Comparison of ENCODE assay signal across 1 cellular context in genomic region chr14:96461950-96462798, GRCh38.
A peak's percentile ranks its signal among the peaks of the same experiment; 100 is the strongest.
TF ChIP-seq lines count a peak whose summit lies in the region.

No MANE protein-coding gene starts in this region.

TF ChIP-seq in HepG2, 621 proteins besides CTCF, POLR2A, EP300 and RAD21 (continued from another document and continues in another):
- TF ChIP-seq ZNF597 (CRISPR knock-in tag; IDR thresholded peaks at IDR 0.05) (no peak), SOX5 (CRISPR knock-in tag; IDR thresholded peaks at IDR 0.05; ENCODE audit: borderline replicate concordance) (peak; percentile 82), ZMYM2 (CRISPR knock-in tag; IDR thresholded peaks at IDR 0.05) (peak; percentile 77; the same call in 1 of the 2 replicates), ZNF10 (CRISPR knock-in tag; IDR thresholded peaks at IDR 0.05; ENCODE audit: borderline replicate concordance, low read depth) (no peak), ZNF749 (CRISPR knock-in tag; IDR thresholded peaks at IDR 0.05; ENCODE audit: borderline replicate concordance) (no peak), TRIM24 (CRISPR knock-in tag; IDR thresholded peaks at IDR 0.05) (peak; percentile 72; the same call in 1 of the 2 replicates), SIN3B (IDR thresholded peaks at IDR 0.05; ENCODE audit: low read length) (no peak), ADNP (CRISPR knock-in tag; IDR thresholded peaks at IDR 0.05) (no peak), MTF1 (CRISPR knock-in tag; IDR thresholded peaks at IDR 0.05) (no peak), SIN3A (IDR thresholded peaks at IDR 0.05; ENCODE audit: borderline replicate concordance, low read depth, low read length) (no peak), KLF16 (CRISPR knock-in tag; IDR thresholded peaks at IDR 0.05) (0 out of 4 replicates have a peak, but pooled peaks of 1 of the 2 experiments have one; percentile 48), CAMTA2 (CRISPR knock-in tag; IDR thresholded peaks at IDR 0.05; ENCODE audit: borderline replicate concordance) (no peak), MYPOP (CRISPR knock-in tag; IDR thresholded peaks at IDR 0.05) (no peak), ZBTB2 (CRISPR knock-in tag; IDR thresholded peaks at IDR 0.05; ENCODE audit: low read depth) (no peak), ZNF136 (CRISPR knock-in tag; IDR thresholded peaks at IDR 0.05; ENCODE audit: low read depth) (no peak), ZNF335 (CRISPR knock-in tag; IDR thresholded peaks at IDR 0.05) (peak; percentile 48; the same call in 1 of the 2 replicates), KLF6 (CRISPR knock-in tag; IDR thresholded peaks at IDR 0.05) (no peak), ATM (IDR thresholded peaks at IDR 0.05; ENCODE audit: borderline replicate concordance) (no peak), ZFP37 (CRISPR knock-in tag; IDR thresholded peaks at IDR 0.05; ENCODE audit: borderline replicate concordance) (no peak), TGIF2 (CRISPR knock-in tag; IDR thresholded peaks at IDR 0.05) (no peak), GATAD2A (CRISPR knock-in tag; IDR thresholded peaks at IDR 0.05) (peak; percentile 83), HNF4G (IDR thresholded peaks at IDR 0.05; ENCODE audit: borderline replicate concordance, low read depth, low read length) (peak; percentile 96), HNF4G (CRISPR knock-in tag; IDR thresholded peaks at IDR 0.05; ENCODE audit: borderline replicate concordance, low read depth) (peak; percentile 88; the same call in 1 of the 2 replicates), HDAC6 (IDR thresholded peaks at IDR 0.05; ENCODE audit: low read depth, low read length) (no peak), ZNF841 (CRISPR knock-in tag; IDR thresholded peaks at IDR 0.05; ENCODE audit: borderline replicate concordance) (no peak), NCOA5 (CRISPR knock-in tag; IDR thresholded peaks at IDR 0.05) (no peak), ZNF17 (CRISPR knock-in tag; IDR thresholded peaks at IDR 0.05) (no peak), UBTF (CRISPR knock-in tag; IDR thresholded peaks at IDR 0.05) (no peak; the same call in 1 of the 2 replicates), MZF1 (CRISPR knock-in tag; IDR thresholded peaks at IDR 0.05; ENCODE audit: borderline replicate concordance) (no peak), ZNF292 (CRISPR knock-in tag; IDR thresholded peaks at IDR 0.05; ENCODE audit: borderline replicate concordance, low read depth) (peak; percentile 47; the same call in 1 of the 2 replicates), PATZ1 (CRISPR knock-in tag; IDR thresholded peaks at IDR 0.05) (peak; percentile 60), POLR2AphosphoS5 (IDR thresholded peaks at IDR 0.05; ENCODE audit: low read depth, low read length) (peak; percentile 57; the same call in 1 of the 2 replicates), ZNF383 (CRISPR knock-in tag; IDR thresholded peaks at IDR 0.05; ENCODE audit: borderline replicate concordance) (no peak), CBFB (CRISPR knock-in tag; IDR thresholded peaks at IDR 0.05) (no peak; the same call in 1 of the 2 replicates), NR2F1 (CRISPR knock-in tag; IDR thresholded peaks at IDR 0.05) (peak; percentile 87 to 90), TBX3 (IDR thresholded peaks at IDR 0.05; ENCODE audit: borderline replicate concordance) (no peak), CHD4 (IDR thresholded peaks at IDR 0.05; ENCODE audit: borderline replicate concordance, low read length) (no peak), SMYD3 (CRISPR knock-in tag; IDR thresholded peaks at IDR 0.05) (no peak), ZNF124 (CRISPR knock-in tag; IDR thresholded peaks at IDR 0.05) (no peak), ZNF557 (CRISPR knock-in tag; IDR thresholded peaks at IDR 0.05) (no peak), ZNF333 (CRISPR knock-in tag; IDR thresholded peaks at IDR 0.05; ENCODE audit: borderline replicate concordance) (no peak), ATAD3A (CRISPR knock-in tag; IDR thresholded peaks at IDR 0.05) (no peak), ZNF547 (CRISPR knock-in tag; IDR thresholded peaks at IDR 0.05) (no peak), MXD4 (CRISPR knock-in tag; IDR thresholded peaks at IDR 0.05) (no peak), GABPB1 (CRISPR knock-in tag; IDR thresholded peaks at IDR 0.05) (no peak), ZNF510 (CRISPR knock-in tag; IDR thresholded peaks at IDR 0.05; ENCODE audit: low read depth) (no peak), ZMYM4 (CRISPR knock-in tag; IDR thresholded peaks at IDR 0.05) (peak; percentile 99), SMARCE1 (IDR thresholded peaks at IDR 0.05; ENCODE audit: borderline replicate concordance) (no peak), CBX1 (IDR thresholded peaks at IDR 0.05; ENCODE audit: low read depth) (peak; percentile 53), NFIC (IDR thresholded peaks at IDR 0.05; ENCODE audit: low read length) (peak; percentile 79), SAP130 (CRISPR knock-in tag; IDR thresholded peaks at IDR 0.05; ENCODE audit: low read depth) (peak; percentile 75), KMT2B (CRISPR knock-in tag; IDR thresholded peaks at IDR 0.05) (0 out of 2 replicates have a peak, but pooled peaks have one; percentile 37)
- TF ChIP-seq, protein P1, sequence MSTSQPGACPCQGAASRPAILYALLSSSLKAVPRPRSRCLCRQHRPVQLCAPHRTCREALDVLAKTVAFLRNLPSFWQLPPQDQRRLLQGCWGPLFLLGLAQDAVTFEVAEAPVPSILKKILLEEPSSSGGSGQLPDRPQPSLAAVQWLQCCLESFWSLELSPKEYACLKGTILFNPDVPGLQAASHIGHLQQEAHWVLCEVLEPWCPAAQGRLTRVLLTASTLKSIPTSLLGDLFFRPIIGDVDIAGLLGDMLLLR (CRISPR knock-in tag; IDR thresholded peaks at IDR 0.05): no peak
- TF ChIP-seq, protein P2, sequence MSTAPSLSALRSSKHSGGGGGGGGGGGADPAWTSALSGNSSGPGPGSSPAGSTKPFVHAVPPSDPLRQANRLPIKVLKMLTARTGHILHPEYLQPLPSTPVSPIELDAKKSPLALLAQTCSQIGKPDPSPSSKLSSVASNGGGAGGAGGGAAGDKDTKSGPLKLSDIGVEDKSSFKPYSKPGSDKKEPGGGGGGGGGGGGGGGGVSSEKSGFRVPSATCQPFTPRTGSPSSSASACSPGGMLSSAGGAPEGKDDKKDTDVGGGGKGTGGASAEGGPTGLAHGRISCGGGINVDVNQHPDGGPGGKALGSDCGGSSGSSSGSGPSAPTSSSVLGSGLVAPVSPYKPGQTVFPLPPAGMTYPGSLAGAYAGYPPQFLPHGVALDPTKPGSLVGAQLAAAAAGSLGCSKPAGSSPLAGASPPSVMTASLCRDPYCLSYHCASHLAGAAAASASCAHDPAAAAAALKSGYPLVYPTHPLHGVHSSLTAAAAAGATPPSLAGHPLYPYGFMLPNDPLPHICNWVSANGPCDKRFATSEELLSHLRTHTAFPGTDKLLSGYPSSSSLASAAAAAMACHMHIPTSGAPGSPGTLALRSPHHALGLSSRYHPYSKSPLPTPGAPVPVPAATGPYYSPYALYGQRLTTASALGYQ (CRISPR knock-in tag; IDR thresholded peaks at IDR 0.05): no peak
- TF ChIP-seq, protein P3, sequence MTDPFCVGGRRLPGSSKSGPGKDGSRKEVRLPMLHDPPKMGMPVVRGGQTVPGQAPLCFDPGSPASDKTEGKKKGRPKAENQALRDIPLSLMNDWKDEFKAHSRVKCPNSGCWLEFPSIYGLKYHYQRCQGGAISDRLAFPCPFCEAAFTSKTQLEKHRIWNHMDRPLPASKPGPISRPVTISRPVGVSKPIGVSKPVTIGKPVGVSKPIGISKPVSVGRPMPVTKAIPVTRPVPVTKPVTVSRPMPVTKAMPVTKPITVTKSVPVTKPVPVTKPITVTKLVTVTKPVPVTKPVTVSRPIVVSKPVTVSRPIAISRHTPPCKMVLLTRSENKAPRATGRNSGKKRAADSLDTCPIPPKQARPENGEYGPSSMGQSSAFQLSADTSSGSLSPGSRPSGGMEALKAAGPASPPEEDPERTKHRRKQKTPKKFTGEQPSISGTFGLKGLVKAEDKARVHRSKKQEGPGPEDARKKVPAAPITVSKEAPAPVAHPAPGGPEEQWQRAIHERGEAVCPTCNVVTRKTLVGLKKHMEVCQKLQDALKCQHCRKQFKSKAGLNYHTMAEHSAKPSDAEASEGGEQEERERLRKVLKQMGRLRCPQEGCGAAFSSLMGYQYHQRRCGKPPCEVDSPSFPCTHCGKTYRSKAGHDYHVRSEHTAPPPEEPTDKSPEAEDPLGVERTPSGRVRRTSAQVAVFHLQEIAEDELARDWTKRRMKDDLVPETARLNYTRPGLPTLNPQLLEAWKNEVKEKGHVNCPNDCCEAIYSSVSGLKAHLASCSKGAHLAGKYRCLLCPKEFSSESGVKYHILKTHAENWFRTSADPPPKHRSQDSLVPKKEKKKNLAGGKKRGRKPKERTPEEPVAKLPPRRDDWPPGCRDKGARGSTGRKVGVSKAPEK (CRISPR knock-in tag; IDR thresholded peaks at IDR 0.05; ENCODE audit: borderline replicate concordance): no peak
- TF ChIP-seq, protein P4, sequence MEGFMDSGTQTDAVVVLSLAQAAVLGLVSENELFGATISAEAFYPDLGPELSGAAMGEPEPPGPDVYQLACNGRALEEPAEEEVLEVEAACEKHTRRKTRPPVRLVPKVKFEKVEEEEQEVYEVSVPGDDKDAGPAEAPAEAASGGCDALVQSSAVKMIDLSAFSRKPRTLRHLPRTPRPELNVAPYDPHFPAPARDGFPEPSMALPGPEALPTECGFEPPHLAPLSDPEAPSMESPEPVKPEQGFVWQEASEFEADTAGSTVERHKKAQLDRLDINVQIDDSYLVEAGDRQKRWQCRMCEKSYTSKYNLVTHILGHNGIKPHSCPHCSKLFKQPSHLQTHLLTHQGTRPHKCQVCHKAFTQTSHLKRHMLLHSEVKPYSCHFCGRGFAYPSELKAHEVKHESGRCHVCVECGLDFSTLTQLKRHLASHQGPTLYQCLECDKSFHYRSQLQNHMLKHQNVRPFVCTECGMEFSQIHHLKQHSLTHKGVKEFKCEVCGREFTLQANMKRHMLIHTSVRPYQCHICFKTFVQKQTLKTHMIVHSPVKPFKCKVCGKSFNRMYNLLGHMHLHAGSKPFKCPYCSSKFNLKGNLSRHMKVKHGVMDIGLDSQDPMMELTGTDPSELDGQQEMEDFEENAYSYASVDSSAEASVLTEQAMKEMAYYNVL (CRISPR knock-in tag; IDR thresholded peaks at IDR 0.05; ENCODE audit: borderline replicate concordance): no peak
- TF ChIP-seq, protein P5, sequence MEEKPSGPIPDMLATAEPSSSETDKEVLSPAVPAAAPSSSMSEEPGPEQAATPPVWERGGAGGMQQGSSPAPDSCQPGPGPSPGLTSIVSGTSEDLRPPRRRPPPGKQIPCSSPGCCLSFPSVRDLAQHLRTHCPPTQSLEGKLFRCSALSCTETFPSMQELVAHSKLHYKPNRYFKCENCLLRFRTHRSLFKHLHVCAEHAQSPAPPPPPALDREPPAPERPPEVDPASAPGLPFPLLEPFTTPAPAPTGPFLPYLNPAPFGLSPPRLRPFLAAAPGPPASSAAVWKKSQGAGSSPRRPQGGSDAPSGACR (CRISPR knock-in tag; IDR thresholded peaks at IDR 0.05): no peak
